ENCODE assay signal across 21 cellular contexts in genomic region chr13:73667756-73668155, GRCh38.
"Had no signal": no experiment of that assay in that cellular context is flagged by ENCODE, and none has a peak within 500 bp of the region (broad histone marks: within the 10 kb centered on the region; RNA-seq: fewer than 3 reads in every experiment).

No MANE protein-coding gene starts in this region.

- H3K4me3 ChIP-seq: cardiac muscle cell, coronary artery, dorsolateral prefrontal cortex, gastroesophageal sphincter, lung, psoas muscle had no signal

- H3K36me3 ChIP-seq: cardiac muscle cell, gastroesophageal sphincter had no signal

- FAIRE-seq: kidney had no signal

- H3K9me3 ChIP-seq: gastroesophageal sphincter, psoas muscle had no signal

- H3K27ac ChIP-seq: cardiac muscle cell, coronary artery, dorsolateral prefrontal cortex, gastroesophageal sphincter, parathyroid adenoma, psoas muscle, VCaP had no signal

- H3K27me3 ChIP-seq: cardiac muscle cell, gastroesophageal sphincter had no signal

- ATAC-seq: gastroesophageal sphincter; naive thymus-derived CD4-positive, alpha-beta T cell; psoas muscle had no signal

- H3K9ac ChIP-seq: parathyroid adenoma had no signal

- H3K79me2 ChIP-seq: parathyroid adenoma had no signal

- DNase-seq: activated CD4-positive, alpha-beta T cell treated with anti-CD3 and anti-CD28 coated beads for 4 hours; activated CD4-positive, alpha-beta T cell treated with anti-CD3 and anti-CD28 coated beads, Interleukin-2, amount 50 U/mL, for 4 hours; activated CD8-positive, alpha-beta memory T cell treated with anti-CD3 and anti-CD28 coated beads for 24 hours; activated effector memory CD4-positive, alpha-beta T cell treated with Interleukin-2 at 50 U/mL for 16 hours; activated naive CD4-positive, alpha-beta T cell treated with Interleukin-2 at 50 U/mL for 16 hours; anterior cingulate cortex; dorsolateral prefrontal cortex; effector memory CD4-positive, alpha-beta T cell; hypothalamus; immature natural killer cell; kidney; naive thymus-derived CD4-positive, alpha-beta T cell; psoas muscle; stimulated activated CD4-positive, alpha-beta T cell treated with anti-CD3 and anti-CD28 coated beads, Interleukin-4, amount 100 ng/mL, for 1 hour; substantia nigra had no signal

- H3K4me1 ChIP-seq: gastroesophageal sphincter, parathyroid adenoma, psoas muscle had no signal
